ENCODE assay signal across 14 cellular contexts in genomic region chr17:39782481-39782880, GRCh38. TPM values are rescaled to one million over a fixed set of nuclear protein-coding genes. Genes with fewer than 3 reads are reported as not detected.
DNase-seq lines count a peak whose midpoint lies in the region; ATAC-seq and TF ChIP-seq lines count a peak whose summit lies in the region.
"Had no signal": no experiment of that assay in that cellular context is flagged by ENCODE, and none has a peak within 500 bp of the region (broad histone marks: within the 10 kb centered on the region; RNA-seq: fewer than 3 reads in every experiment).

No MANE protein-coding gene starts in this region.

- H3K9ac ChIP-seq in GM23248: no peak overlapping the region
- H3K9ac ChIP-seq: BLaER1 had no signal

- no peaks in the 10 kb centered on the region for H3F3A ChIP-seq in GM23248 (ENCODE audit: insufficient read depth)

- H3K4me2 ChIP-seq in GM23248 (ENCODE audit: unreplicated experiment): no peak overlapping the region
- H3K4me2 ChIP-seq: BLaER1 had no signal

- peaks cover 75% of the 10 kb centered on the region for H3K36me3 Mint-ChIP-seq in stimulated activated naive CD8-positive, alpha-beta T cell treated with anti-CD3 and anti-CD28 coated beads, Interleukin-15, Interleukin-2, amounts not matched to agents 100 ng/mL and 50 ng/mL, for 24 hours (ENCODE audit: low read depth)

- H3K36me3 ChIP-seq in GM23248 (ENCODE audit: low read depth): no peaks in the 10 kb centered on the region
- H3K36me3 ChIP-seq: BLaER1, gastroesophageal sphincter had no signal

- peak overlapping the region; percentile 50 for H3K27ac Mint-ChIP-seq in stimulated activated naive CD8-positive, alpha-beta T cell treated with anti-CD3 and anti-CD28 coated beads, Interleukin-15, Interleukin-2, amounts not matched to agents 100 ng/mL and 50 ng/mL, for 24 hours
- no peak overlapping the region for H3K27ac Mint-ChIP-seq in stimulated activated naive CD8-positive, alpha-beta T cell treated with anti-CD3 and anti-CD28 coated beads, Interleukin-15, amount 100 ng/mL, for 72 hours
- H3K27ac Mint-ChIP-seq: HFFc6 had no signal

- DNase-seq in stimulated activated naive CD8-positive, alpha-beta T cell treated with anti-CD3 and anti-CD28 coated beads, Interleukin-15, amount 100 ng/mL, for 72 hours: no peak
- DNase-seq in SKM-1 (lab: John Stamatoyannopoulos, UW; ENCODE audit: unreplicated experiment): peak; percentile 49
- DNase-seq in fibroblast of pulmonary artery (ENCODE audit: low read depth): peak; percentile 89
- no peak for DNase-seq in SW 1271 (lab: John Stamatoyannopoulos, UW)
- no peak for DNase-seq in GM23248
- DNase-seq: activated CD4-positive, CD25-positive, alpha-beta regulatory T cell; amygdala; HFFc6; NCI-H2227 treated with DMSO at 0.1 percent for 48 hours had no signal

- no peaks in the 10 kb centered on the region for H3K27me3 Mint-ChIP-seq in stimulated activated naive CD8-positive, alpha-beta T cell treated with anti-CD3 and anti-CD28 coated beads, Interleukin-15, Interleukin-2, amounts not matched to agents 100 ng/mL and 50 ng/mL, for 24 hours
- no peaks in the 10 kb centered on the region for H3K27me3 Mint-ChIP-seq in stimulated activated naive CD8-positive, alpha-beta T cell treated with anti-CD3 and anti-CD28 coated beads, Interleukin-15, amount 100 ng/mL, for 72 hours

- H3K9me3 ChIP-seq in GM23248 (ENCODE audit: low read depth): no peaks in the 10 kb centered on the region
- H3K9me3 ChIP-seq: BLaER1, gastroesophageal sphincter had no signal

- no peak for TF ChIP-seq CTCF in fibroblast of pulmonary artery (IDR thresholded peaks at IDR 0.05; ENCODE audit: low read length, missing control alignments)

- no peak for ATAC-seq in stimulated activated naive CD8-positive, alpha-beta T cell treated with anti-CD3 and anti-CD28 coated beads, Interleukin-15, amount 100 ng/mL, for 72 hours
- ATAC-seq in HG03457 (IDR thresholded peaks at IDR 0.05; ENCODE audit: unreplicated experiment) (no peak), GM21423 (IDR thresholded peaks at IDR 0.05; ENCODE audit: unreplicated experiment) (no peak)
- ATAC-seq: gastroesophageal sphincter had no signal

- no peak overlapping the region for H3K27ac ChIP-seq in GM23248
- H3K27ac ChIP-seq: BLaER1, gastroesophageal sphincter had no signal

- H3K79me2 ChIP-seq in GM23248 (ENCODE audit: insufficient read depth): no peaks in the 10 kb centered on the region

- peaks cover 79% of the 10 kb centered on the region for H3K27me3 ChIP-seq in GM23248 (replicated peaks; ENCODE audit: insufficient read depth)
- H3K27me3 ChIP-seq: BLaER1 had no signal

- peaks cover 87% of the 10 kb centered on the region for H3K4me1 Mint-ChIP-seq in stimulated activated naive CD8-positive, alpha-beta T cell treated with anti-CD3 and anti-CD28 coated beads, Interleukin-15, Interleukin-2, amounts not matched to agents 100 ng/mL and 50 ng/mL, for 24 hours (ENCODE audit: low read depth)
- H3K4me1 Mint-ChIP-seq in stimulated activated naive CD8-positive, alpha-beta T cell treated with anti-CD3 and anti-CD28 coated beads, Interleukin-15, amount 100 ng/mL, for 72 hours: peaks cover 57% of the 10 kb centered on the region

- H3K9me3 Mint-ChIP-seq in stimulated activated naive CD8-positive, alpha-beta T cell treated with anti-CD3 and anti-CD28 coated beads, Interleukin-15, Interleukin-2, amounts not matched to agents 100 ng/mL and 50 ng/mL, for 24 hours: no peaks in the 10 kb centered on the region
- no peaks in the 10 kb centered on the region for H3K9me3 Mint-ChIP-seq in stimulated activated naive CD8-positive, alpha-beta T cell treated with anti-CD3 and anti-CD28 coated beads, Interleukin-15, amount 100 ng/mL, for 72 hours
- H3K9me3 Mint-ChIP-seq: HFFc6 had no signal

- no peaks in the 10 kb centered on the region for H3K4me1 ChIP-seq in GM23248 (ENCODE audit: insufficient read depth)
- H3K4me1 ChIP-seq: gastroesophageal sphincter had no signal

- H3K4me3 ChIP-seq in fibroblast of pulmonary artery (replicated peaks; ENCODE audit: low read depth, low read length) (no peak overlapping the region), GM23248 (no peak overlapping the region)
- H3K4me3 ChIP-seq: BLaER1, gastroesophageal sphincter had no signal

- in situ Hi-C loops in GM23248 (cut with MboI): no loop called here

- H3K9me2 ChIP-seq in GM23248 (ENCODE audit: insufficient read depth): no peaks in the 10 kb centered on the region

- H2AFZ ChIP-seq in GM23248: no peak overlapping the region

- WGBS in GM23248 (ENCODE audit: low coverage in 1 of 2, low lambda C conversion rate in 2 of 2, missing lambda C conversion rate in 2 of 2), 2 experiments: 44 to 45% methylated on average over 4 of the region's 4 CpGs

- no peak overlapping the region for H3K4me3 Mint-ChIP-seq in stimulated activated naive CD8-positive, alpha-beta T cell treated with anti-CD3 and anti-CD28 coated beads, Interleukin-15, Interleukin-2, amounts not matched to agents 100 ng/mL and 50 ng/mL, for 24 hours
- no peak overlapping the region for H3K4me3 Mint-ChIP-seq in stimulated activated naive CD8-positive, alpha-beta T cell treated with anti-CD3 and anti-CD28 coated beads, Interleukin-15, amount 100 ng/mL, for 72 hours
- H3K4me3 Mint-ChIP-seq: HFFc6 had no signal

- no peaks in the 10 kb centered on the region for H4K20me1 ChIP-seq in GM23248 (ENCODE audit: insufficient read depth)
- H4K20me1 ChIP-seq: BLaER1 had no signal

RNA-seq across cellular contexts. Expression of gene GRB7, which starts 44.7 kb away (rescaled TPM):
- total RNA-seq in GM23248 (2014; rRNA removed; shearing (Covaris generic)): 0.25 TPM in 1 of 2 replicates, not detected in the other
- polyA plus RNA-seq in GM23248 (2016; fragmentation: Nextera tagmentation; extraction: Ambion mirVana): not detected in 2 replicates
- total RNA-seq: HFFc6 had no signal

RNA-seq across cellular contexts. Expression of gene MIEN1, which starts 52.1 kb away (rescaled TPM):
- total RNA-seq in GM23248 (2014; rRNA removed; shearing (Covaris generic)): 33.6 and 37.1 TPM in 2 replicates
- polyA plus RNA-seq in GM23248 (2016; fragmentation: Nextera tagmentation; extraction: Ambion mirVana): 85.4 and 88.4 TPM in 2 replicates

Comparison
In these comparisons a context has a peak if more than half of its experiments do, and no peak if none do; other contexts are left out.
1. DNase-seq: peak in SKM-1 (single experiment) and fibroblast of pulmonary artery (single experiment); none in stimulated activated naive CD8-positive, alpha-beta T cell treated with anti-CD3 and anti-CD28 coated beads, Interleukin-15, amount 100 ng/mL, for 72 hours (0 of 2), SW 1271 (0 of 2) and GM23248 (single experiment).